ENCODE assay signal across 8 cellular contexts in the genomic region with DNA sequence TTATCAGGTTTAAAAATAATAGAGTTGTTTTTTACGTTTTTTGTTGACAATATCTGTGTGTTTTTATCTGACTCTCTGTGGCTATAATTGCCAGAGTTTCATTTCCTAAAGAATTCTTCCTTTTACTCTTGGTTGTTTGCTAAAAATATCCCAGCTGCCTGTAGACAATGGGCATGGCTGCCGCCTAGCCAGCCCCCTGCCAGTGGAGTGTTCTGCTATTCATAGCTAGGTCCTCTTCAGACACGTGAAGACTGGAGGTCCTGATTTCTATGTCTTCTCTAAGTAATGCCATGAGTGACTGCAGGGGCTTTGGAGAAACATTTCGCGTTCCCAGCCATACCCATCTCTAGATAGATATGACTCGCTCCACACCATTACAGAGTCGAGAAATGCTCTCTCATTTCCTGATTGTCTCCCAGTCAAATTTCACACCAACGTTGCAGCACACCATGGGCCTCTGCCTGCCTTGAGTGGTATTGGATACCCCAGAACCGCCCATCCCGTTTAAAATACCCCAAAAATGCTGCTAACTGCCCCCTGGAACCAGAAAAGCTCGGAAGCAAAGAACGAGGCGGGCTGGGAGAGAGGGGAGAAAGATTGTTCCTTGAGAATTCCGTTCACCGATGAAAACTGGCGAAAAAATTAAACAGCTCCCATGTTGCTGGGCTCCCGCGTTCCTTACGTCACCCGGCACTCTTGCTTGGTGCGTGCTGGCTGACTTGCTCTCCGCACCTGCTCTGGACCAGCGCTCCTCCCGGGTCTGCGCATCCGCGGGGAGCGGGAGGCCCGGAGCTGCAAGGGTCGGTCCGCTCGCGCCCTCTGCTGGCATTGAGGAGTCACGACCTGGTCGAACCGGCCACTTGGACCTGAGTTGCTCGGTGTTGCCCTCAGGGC.
DNase-seq lines count a peak whose midpoint lies in the region; ATAC-seq and TF ChIP-seq lines count a peak whose summit lies in the region.

No MANE protein-coding gene starts in this region.

- H3K27me3 ChIP-seq in BLaER1 = no peaks in the 10 kb centered on the region
- peaks cover 55% of the 10 kb centered on the region for H3K27me3 ChIP-seq in left ventricle myocardium inferior (ENCODE audit: low read depth)
- H3K27me3 ChIP-seq in psoas muscle (ENCODE audit: insufficient read depth in 3 of 3, low read length in 2 of 3) = peaks cover 0 to 24% (median 0%) of the 10 kb centered on the region in 3 donors
- peaks cover 0 to 5% of the 10 kb centered on the region in 2 donors for H3K27me3 ChIP-seq in uterus

- DNase-seq in NCI-H1092 treated with DMSO at 0.1 percent for 48 hours (lab: John Stamatoyannopoulos, UW) = peak; percentile 96
- DNase-seq in activated naive CD8-positive, alpha-beta T cell treated with anti-CD3 and anti-CD28 coated beads, Interleukin-2, amount 50 U/mL, for 16 hours (ENCODE audit: low read depth, low spot score) = peak; percentile 51
- DNase-seq in left ventricle myocardium inferior = peak; percentile 80
- peak; percentile 79 to 83 for DNase-seq in psoas muscle
- peak; percentile 42 to 50 for DNase-seq in uterus

- WGBS in psoas muscle, 3 donors = 8 to 10% (median 9%) methylated on average over 37 of the region's 37 CpGs

- no peak overlapping the region for H3K27ac ChIP-seq in BLaER1
- no peak overlapping the region for H3K27ac ChIP-seq in left ventricle myocardium inferior (replicated peaks)
- no peak overlapping the region for H3K27ac ChIP-seq in psoas muscle
- no peak overlapping the region for H3K27ac ChIP-seq in uterus

- H3K4me3 ChIP-seq in BLaER1 (peak overlapping the region; percentile 63), left ventricle myocardium inferior (peak overlapping the region; percentile 57), psoas muscle (peak overlapping the region; percentile 36), uterus (no peak overlapping the region)

- TF ChIP-seq CTCF in left ventricle myocardium inferior (IDR thresholded peaks at IDR 0.05; ENCODE audit: borderline replicate concordance) = peak; percentile 95
- TF ChIP-seq CTCF in psoas muscle (IDR thresholded peaks at IDR 0.05) = peak; percentile 65
- TF ChIP-seq CTCF in uterus (IDR thresholded peaks at IDR 0.05) = peak; percentile 58 to 72 (median 66)

- no peak for TF ChIP-seq POLR2A in uterus (IDR thresholded peaks at IDR 0.05)

- intact Hi-C loops in left ventricle myocardium inferior (cut with micrococcal nuclease) = loop anchor here (10.0 kb wide), 1 partner anchor 924 kb away; no protein-coding TSS in a partner anchor
- intact Hi-C loops in psoas muscle (cut with DNase I) = loop anchor here (5.0 kb wide), 1 partner anchor 926 kb away; no protein-coding TSS in a partner anchor
- intact Hi-C loops in uterus (cut with DNase I; ENCODE audit: low total_unique reads) = no loop called here

- H3K36me3 ChIP-seq in BLaER1 = no peaks in the 10 kb centered on the region
- H3K36me3 ChIP-seq in left ventricle myocardium inferior = no peaks in the 10 kb centered on the region
- no peaks in the 10 kb centered on the region for H3K36me3 ChIP-seq in psoas muscle (ENCODE audit: insufficient read depth in 1 of 2, low read depth in 1 of 2)
- H3K36me3 ChIP-seq in uterus = no peaks in the 10 kb centered on the region

- H3K4me2 ChIP-seq in BLaER1 = peak overlapping the region; percentile 92

- H3K9me3 ChIP-seq in BLaER1 = no peaks in the 10 kb centered on the region
- H3K9me3 ChIP-seq in left ventricle myocardium inferior (replicated peaks) = no peaks in the 10 kb centered on the region
- no peaks in the 10 kb centered on the region for H3K9me3 ChIP-seq in psoas muscle
- H3K9me3 ChIP-seq in uterus = no peaks in the 10 kb centered on the region

- ATAC-seq in GM19397 (IDR thresholded peaks at IDR 0.05; ENCODE audit: unreplicated experiment) (peak; percentile 63), SK-N-SH treated with all-trans-retinoic acid at 6 μM for 48 hours (no peak; the same call in 2 of the 3 replicates), psoas muscle (peak in 2 of 4 donors; percentile 29 to 78)

- peaks cover 51% of the 10 kb centered on the region for H3K4me1 ChIP-seq in BLaER1
- peaks cover 12% of the 10 kb centered on the region for H3K4me1 ChIP-seq in left ventricle myocardium inferior
- no peaks in the 10 kb centered on the region for H3K4me1 ChIP-seq in psoas muscle
- H3K4me1 ChIP-seq in uterus = peaks cover 0 to 3% of the 10 kb centered on the region in 2 donors

- no peaks in the 10 kb centered on the region for H4K20me1 ChIP-seq in BLaER1

- H3K9ac ChIP-seq in BLaER1 = no peak overlapping the region

TF ChIP-seq in SK-N-SH treated with all-trans-retinoic acid at 6 μM for 48 hours, 23 proteins besides CTCF, POLR2A, EP300 and RAD21:
- 0 out of 2 replicates have a peak, but pooled peaks have one; percentile 55 for TF ChIP-seq SNAI2 (CRISPR knock-in tag; IDR thresholded peaks at IDR 0.05)
- no peak for TF ChIP-seq ZNF8 (CRISPR knock-in tag; IDR thresholded peaks at IDR 0.05)

Comparison
In these comparisons a context has a peak if more than half of its experiments do, and no peak if none do; other contexts are left out.
1. H3K4me3 ChIP-seq: peak in BLaER1 (single experiment), left ventricle myocardium inferior (single experiment) and psoas muscle (single experiment); none in uterus (0 of 2).
2. DNase-seq: peak in every context shown above with its lines; median percentile 96 in NCI-H1092 treated with DMSO at 0.1 percent for 48 hours; 81 in psoas muscle; 80 in left ventricle myocardium inferior; 51 in activated naive CD8-positive, alpha-beta T cell treated with anti-CD3 and anti-CD28 coated beads, Interleukin-2, amount 50 U/mL, for 16 hours; 46 in uterus.
3. Peak in every context shown above with its lines, with median percentiles within 50 percentile points of each other: CTCF ChIP-seq.